Comparison of ENCODE assay signal across 11 cellular contexts in genomic region chr15:77607111-77607893, GRCh38. TPM values are rescaled to one million over a fixed set of nuclear protein-coding genes. Genes with fewer than 3 reads are reported as not detected.
DNase-seq lines count a peak whose midpoint lies in the region; ATAC-seq and TF ChIP-seq lines count a peak whose summit lies in the region.
"Had no signal": no experiment of that assay in that cellular context is flagged by ENCODE, and none has a peak within 500 bp of the region (broad histone marks: within the 10 kb centered on the region; RNA-seq: fewer than 3 reads in every experiment).

No MANE protein-coding gene starts in this region.

- TF ChIP-seq CTCF in Panc1 (IDR thresholded peaks at IDR 0.05) (no peak), foreskin keratinocyte (conservative IDR thresholded peaks at IDR 0.05) (no peak), retinal pigment epithelial cell (conservative IDR thresholded peaks at IDR 0.05; ENCODE audit: low read depth, low read length) (no peak), suprapubic skin (IDR thresholded peaks at IDR 0.05) (no peak)

- no peak for TF ChIP-seq POLR2A in suprapubic skin (IDR thresholded peaks at IDR 0.05)

- peaks cover 31% of the 10 kb centered on the region; the same call in 1 of the 2 replicates for H3K4me1 ChIP-seq in Panc1 (ENCODE audit: control insufficient read depth, insufficient read depth, low read length)
- H3K4me1 ChIP-seq in foreskin keratinocyte, result no peaks in the 10 kb centered on the region
- H3K4me1 ChIP-seq in suprapubic skin, result peaks cover 3% of the 10 kb centered on the region

- ATAC-seq in Panc1 (peak; percentile 24; the same call in 1 of the 2 replicates), foreskin keratinocyte (peak; percentile 32), HG03135 (IDR thresholded peaks at IDR 0.05; ENCODE audit: unreplicated experiment) (no peak)
- ATAC-seq in stimulated activated naive CD8-positive, alpha-beta T cell treated with anti-CD3 and anti-CD28 coated beads, Interleukin-15, Interleukin-2, amounts not matched to agents 100 U/mL and 50 U/mL, for 24 hours, result no peak

- no TSS peak for BruUV-seq in Panc1 (replicated peaks; lab: Mats Ljungman, UMichigan)

- no peak for TF ChIP-seq EP300 in suprapubic skin (IDR thresholded peaks at IDR 0.05)

- H3K36me3 ChIP-seq in Panc1 (ENCODE audit: control insufficient read depth, insufficient read depth, low read length) (no peaks in the 10 kb centered on the region), suprapubic skin (no peaks in the 10 kb centered on the region)

- no peaks in the 10 kb centered on the region for H3K27me3 ChIP-seq in Panc1 (ENCODE audit: control insufficient read depth, insufficient read depth, low read length)
- H3K27me3 ChIP-seq in foreskin keratinocyte, result peaks cover 12% of the 10 kb centered on the region
- peaks cover 7% of the 10 kb centered on the region for H3K27me3 ChIP-seq in suprapubic skin

- in situ Hi-C loops in Panc1 (cut with HindIII; ENCODE audit: low pct_unique_long_range_greater_than_20kb, low sequenced_read_pairs), result no loop called here

- CTCF ChIA-PET in Panc1 (lab: Charles Lee), result interaction anchor here (0.6 kb wide), 2 partner anchors 10 to 11 kb away, joined by 3 read pairs; no protein-coding TSS in a partner anchor

- POLR2A ChIA-PET in Panc1 (lab: Charles Lee), result no interaction called here

- H3K9me3 ChIP-seq in Panc1 (ENCODE audit: control insufficient read depth, insufficient read depth, low read depth, low read length) (no peaks in the 10 kb centered on the region), suprapubic skin (no peaks in the 10 kb centered on the region)

- intact Hi-C loops in Panc1 (cut with micrococcal nuclease; ENCODE audit: unreplicated experiment), result no loop called here

- 77% methylated on average over 13 of the region's 17 CpGs for WGBS in suprapubic skin

- H3K27ac ChIP-seq in Panc1 (ENCODE audit: low read length), result peak overlapping the region; percentile 51; the same call in 1 of the 2 replicates
- H3K27ac ChIP-seq in foreskin keratinocyte, result no peak overlapping the region
- no peak overlapping the region for H3K27ac ChIP-seq in suprapubic skin

- no peak overlapping the region for H3K4me3 ChIP-seq in Panc1 (ENCODE audit: low read depth in 2 of 2, low read length in 2 of 2)
- no peak overlapping the region for H3K4me3 ChIP-seq in retinal pigment epithelial cell (ENCODE audit: low read length)
- H3K4me3 ChIP-seq in suprapubic skin, result no peak overlapping the region

- DNase-seq in GOT3 (lab: John Stamatoyannopoulos, UW) (peak; percentile 28), Panc1 (ENCODE audit: low read depth, low spot score) (no peak), foreskin keratinocyte (peak in 1 of 2 donors; percentile 8), retinal pigment epithelial cell (ENCODE audit: low read depth) (peak; percentile 75), DMS53 (lab: John Stamatoyannopoulos, UW) (no peak), suprapubic skin (ENCODE audit: low spot score in 2 of 2) (no peak)
- DNase-seq in stimulated activated naive CD8-positive, alpha-beta T cell treated with anti-CD3 and anti-CD28 coated beads, Interleukin-15, Interleukin-2, amounts not matched to agents 100 U/mL and 50 U/mL, for 24 hours, result no peak
- DNase-seq: NCI-H1105; stimulated activated CD4-positive, alpha-beta T cell treated with anti-CD3 and anti-CD28 coated beads, Interleukin-4, amount 100 ng/mL, for 24 hours had no signal

RNA-seq across cellular contexts. Expression of gene LINGO1, which starts 25.4 kb away (rescaled TPM):
- total RNA-seq in Panc1 (2021; ENCODE audit: unreplicated experiment) (18.2 TPM), foreskin keratinocyte (0.07 TPM in 1 of 2 replicates, not detected in the other), suprapubic skin (10 to 100 TPM in 1 of 4 donors, 1 to 10 TPM in 3; 2.7 to 12.5 (median 4.9) TPM)
- 43.8 TPM for polyA plus RNA-seq in Panc1 (2012; ENCODE audit: insufficient read length)
- polyA plus RNA-seq in foreskin keratinocyte, result 0.06 and 0.07 TPM in 2 replicates
- total RNA-seq: T-helper 1 cell treated with Interleukin-12 subunit alpha and Interleukin-12 subunit beta and Interleukin-4 antibody, amounts not matched to agents 30 ng/mL and 1 ng/mL, for 36 hours had no signal

Comparison
In these comparisons a context has a peak if more than half of its experiments do, and no peak if none do; other contexts are left out.
1. DNase-seq: peak in GOT3 (single experiment) and retinal pigment epithelial cell (single experiment); none in Panc1 (single experiment), DMS53 (single experiment), suprapubic skin (0 of 2) and stimulated activated naive CD8-positive, alpha-beta T cell treated with anti-CD3 and anti-CD28 coated beads, Interleukin-15, Interleukin-2, amounts not matched to agents 100 U/mL and 50 U/mL, for 24 hours (single experiment).
2. ATAC-seq: peak in Panc1 (single experiment) and foreskin keratinocyte (single experiment); none in stimulated activated naive CD8-positive, alpha-beta T cell treated with anti-CD3 and anti-CD28 coated beads, Interleukin-15, Interleukin-2, amounts not matched to agents 100 U/mL and 50 U/mL, for 24 hours (single experiment) and HG03135 (single experiment).